In genomic region chr20:4063631-4064030, GRCh38 we compare ENCODE assay signal across 12 cellular contexts. TPM values are rescaled to one million over a fixed set of nuclear protein-coding genes. Genes with fewer than 3 reads are reported as not detected.
DNase-seq lines count a peak whose midpoint lies in the region; ATAC-seq, FAIRE-seq and TF ChIP-seq lines count a peak whose summit lies in the region.
"Had no signal": no experiment of that assay in that cellular context is flagged by ENCODE, and none has a peak within 500 bp of the region (broad histone marks: within the 10 kb centered on the region; RNA-seq: fewer than 3 reads in every experiment).

No MANE protein-coding gene starts in this region.

- no peaks in the 10 kb centered on the region for H3K27me3 Mint-ChIP-seq in mesothelial cell of epicardium (ENCODE audit: low read depth)

- 77% methylated on average over 5 of the region's 5 CpGs for WGBS in urinary bladder

- H3K4me3 ChIP-seq in colonic mucosa (no peak overlapping the region), urinary bladder (ENCODE audit: low read depth, low read length) (no peak overlapping the region), H7 (ENCODE audit: insufficient read depth, low read depth, low read length) (no peak overlapping the region)

- no peak overlapping the region for H3K9ac ChIP-seq in colonic mucosa (ENCODE audit: low read depth in 2 of 2, low read length in 2 of 2)

- no peaks in the 10 kb centered on the region for H3K36me3 Mint-ChIP-seq in mesothelial cell of epicardium

- peaks cover 64% of the 10 kb centered on the region for H3K4me1 Mint-ChIP-seq in mesothelial cell of epicardium

- peak overlapping the region; percentile 56 for H3K27ac ChIP-seq in colonic mucosa
- H3K27ac ChIP-seq in urinary bladder (ENCODE audit: low read depth) = peak overlapping the region; percentile 55

- DNase-seq in cardiac septum (ENCODE audit: low spot score) (peak; percentile 43), Right ventricle myocardium inferior (ENCODE audit: missing footprints) (no peak), colonic mucosa (no peak), mesothelial cell of epicardium (ENCODE audit: low spot score in 2 of 2, unreplicated experiment in 2 of 2) (no peak), H7 (no peak), urothelium cell line (ENCODE audit: low spot score) (no peak)
- DNase-seq: activated T-cell treated with anti-CD3 and anti-CD28 coated beads for 4 hours, NCI-H510A treated with DMSO at 0.1 percent for 48 hours, T-helper 1 cell had no signal

- no peaks in the 10 kb centered on the region for H3K9me3 ChIP-seq in colonic mucosa

- no peak overlapping the region for H3K4me3 Mint-ChIP-seq in mesothelial cell of epicardium

- TF ChIP-seq CTCF in colonic mucosa (IDR thresholded peaks at IDR 0.05) = no peak
- TF ChIP-seq CTCF in mesothelial cell of epicardium (IDR thresholded peaks at IDR 0.05; ENCODE audit: unreplicated experiment) = no peak

- intact Hi-C loops in cardiac septum (cut with DNase I) = loop anchor here (1.0 to 10.0 kb wide), 2 partner anchors 48 to 349 kb away; partner anchors contain the start of genes RNF24 and SIGLEC1
- intact Hi-C loops in Right ventricle myocardium inferior (cut with DNase I) = loop anchor here (5.0 kb wide), 1 partner anchor 46 kb away; the partner anchor contains the start of gene RNF24
- intact Hi-C loops in colonic mucosa (cut with DNase I) = no loop called here

- no peaks in the 10 kb centered on the region for H3K9me3 Mint-ChIP-seq in mesothelial cell of epicardium

- FAIRE-seq in urothelium cell line (lab: Jason Lieb, UNC) = no peak
- FAIRE-seq: GM19239 had no signal

- ATAC-seq in Right ventricle myocardium inferior (no peak), HG03457 (IDR thresholded peaks at IDR 0.05; ENCODE audit: unreplicated experiment) (no peak)

- H3K4me1 ChIP-seq in colonic mucosa (peaks cover 8% of the 10 kb centered on the region), urinary bladder (ENCODE audit: insufficient read depth) (no peaks in the 10 kb centered on the region)

- H3K36me3 ChIP-seq in colonic mucosa (no peaks in the 10 kb centered on the region), urinary bladder (ENCODE audit: insufficient read depth) (no peaks in the 10 kb centered on the region), H7 (replicated peaks; ENCODE audit: control insufficient read depth, insufficient read depth, low read length) (no peaks in the 10 kb centered on the region)

- H3K27me3 ChIP-seq in colonic mucosa (no peaks in the 10 kb centered on the region), H7 (ENCODE audit: control insufficient read depth, insufficient read depth, low read length) (no peaks in the 10 kb centered on the region)

- H3K27ac Mint-ChIP-seq in mesothelial cell of epicardium = peak overlapping the region; percentile 94

RNA-seq across cellular contexts. Expression of gene RNF24, which starts 48.3 kb away (rescaled TPM):
- 8.5 TPM for total RNA-seq in cardiac septum
- total RNA-seq in Right ventricle myocardium inferior = 7.4 TPM
- total RNA-seq in colonic mucosa = 10 to 100 TPM in 1 of 2 donors, 1 to 10 TPM in 1; 4.2 to 13.4 TPM
- 45.5 to 50.6 TPM (median 47.0 TPM) in 3 replicates for total RNA-seq in mesothelial cell of epicardium
- 11.7 TPM for total RNA-seq in urinary bladder
- 6.4 TPM for polyA plus RNA-seq in urinary bladder
- total RNA-seq in H7 (2014; rRNA removed; shearing (Covaris generic)) = 11.5 and 14.2 TPM in 2 replicates
